22 cellular contexts compared by ENCODE assay signal in the genomic region with DNA sequence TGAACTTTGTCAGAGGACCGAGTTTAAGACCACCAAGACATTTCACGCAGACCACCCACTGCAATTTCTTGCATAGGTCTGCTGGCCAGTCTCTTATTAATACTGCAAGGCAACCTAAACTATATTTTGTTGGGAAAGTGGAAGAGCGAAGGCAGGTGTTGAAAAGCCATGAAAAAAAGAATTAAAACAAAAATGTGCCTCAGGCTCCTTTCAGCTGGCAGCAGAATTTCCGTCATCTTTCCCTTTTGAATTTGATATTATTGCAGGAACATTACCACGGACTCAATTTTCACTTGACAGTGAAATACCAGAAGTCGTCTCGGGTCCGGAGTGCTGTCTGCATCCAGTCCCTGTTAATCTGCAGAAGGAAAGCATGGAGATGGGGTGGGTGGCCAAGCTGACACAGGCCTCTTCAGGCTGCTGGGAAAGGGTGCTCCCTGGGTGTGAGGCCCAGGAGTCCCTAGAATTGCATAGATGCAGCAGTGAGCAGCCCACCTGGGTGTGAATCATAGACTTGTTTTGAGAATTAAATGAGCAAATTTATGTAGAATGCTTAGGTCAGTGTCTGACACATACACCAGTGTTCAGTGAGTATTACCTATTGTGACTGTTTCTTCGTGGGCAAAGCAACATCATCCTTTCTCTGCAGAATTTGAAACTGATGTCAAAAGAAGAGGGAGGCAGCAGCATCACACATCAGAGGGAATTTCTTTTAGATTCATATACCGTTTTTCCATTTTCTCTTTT.
A peak's percentile ranks its signal among the peaks of the same experiment; 100 is the strongest.
DNase-seq lines count a peak whose midpoint lies in the region; ATAC-seq, FAIRE-seq and TF ChIP-seq lines count a peak whose summit lies in the region.
"Had no signal": no experiment of that assay in that cellular context is flagged by ENCODE, and none has a peak within 500 bp of the region (broad histone marks: within the 10 kb centered on the region; RNA-seq: fewer than 3 reads in every experiment).

No MANE protein-coding gene starts in this region.

- H4K20me1 ChIP-seq in K562 (replicated peaks; ENCODE audit: control insufficient read depth, insufficient read depth, low read length): no peaks in the 10 kb centered on the region

- no peaks in the 10 kb centered on the region for H3K9me3 ChIP-seq in cardiac muscle cell (ENCODE audit: low read depth)
- no peaks in the 10 kb centered on the region for H3K9me3 ChIP-seq in right atrium auricular region
- H3K9me3 ChIP-seq in K562 (replicated peaks; ENCODE audit: control insufficient read depth, insufficient read depth, low read depth, low read length): no peaks in the 10 kb centered on the region
- H3K9me3 ChIP-seq in uterus: no peaks in the 10 kb centered on the region
- H3K9me3 ChIP-seq: lower lobe of right lung, MG63 had no signal

- peaks cover 5% of the 10 kb centered on the region for H3K36me3 Mint-ChIP-seq in mesothelial cell of epicardium

- H3K4me3 ChIP-seq in cardiac muscle cell: no peak overlapping the region
- H3K4me3 ChIP-seq in right atrium auricular region: no peak overlapping the region
- H3K4me3 ChIP-seq in K562: no peak overlapping the region
- no peak overlapping the region for H3K4me3 ChIP-seq in uterus
- H3K4me3 ChIP-seq: lower lobe of right lung, MG63 had no signal

- peak overlapping the region; percentile 64; the same call in 1 of the 2 replicates for H2AFZ ChIP-seq in K562 (ENCODE audit: low read depth, low read length)

- no peak overlapping the region for H3K4me3 Mint-ChIP-seq in mesothelial cell of epicardium

- no peak overlapping the region for H3K4me2 ChIP-seq in K562 (ENCODE audit: insufficient read depth, low read length)

- 24% methylated on average over 10 of the region's 10 CpGs for WGBS in K562 (ENCODE audit: insufficient coverage, low coverage, missing lambda C conversion rate)

- FAIRE-seq in K562 (lab: Jason Lieb, UNC) (no peak), GM19239 (lab: Jason Lieb, UNC) (no peak)
- FAIRE-seq: endometrium, kidney, TTC549 had no signal

- H3K79me2 ChIP-seq in K562 (ENCODE audit: control insufficient read depth, insufficient read depth, low read length): no peaks in the 10 kb centered on the region

- H3K27me3 ChIP-seq in cardiac muscle cell (no peaks in the 10 kb centered on the region), right atrium auricular region (no peaks in the 10 kb centered on the region), K562 (ENCODE audit: control insufficient read depth in 2 of 2, insufficient read depth in 2 of 2, low read length in 2 of 2) (no peaks in the 10 kb centered on the region), uterus (no peaks in the 10 kb centered on the region)
- H3K27me3 ChIP-seq: MG63 had no signal

- peak overlapping the region; percentile 85 for H3K27ac Mint-ChIP-seq in mesothelial cell of epicardium
- H3K27ac Mint-ChIP-seq: progenitor cell of endocrine pancreas had no signal

- TF ChIP-seq RAD21 in K562 (CRISPR knock-in tag; conservative IDR thresholded peaks at IDR 0.05 in 1 of 2, IDR thresholded peaks at IDR 0.05 in 1 of 2): no peak

- ATAC-seq in K562: no peak

- no peaks in the 10 kb centered on the region for H3K27me3 Mint-ChIP-seq in mesothelial cell of epicardium (ENCODE audit: low read depth)
- H3K27me3 Mint-ChIP-seq: progenitor cell of endocrine pancreas had no signal

- DNase-seq in cardiac muscle cell (ENCODE audit: low read depth in 1 of 2, low spot score in 1 of 2): no peak
- no peak for DNase-seq in right atrium auricular region (ENCODE audit: low spot score)
- no peak for DNase-seq in K562 (ENCODE audit: extremely low read depth in 1 of 4, low spot score in 3 of 4)
- DNase-seq in mesothelial cell of epicardium (ENCODE audit: low spot score in 2 of 2, unreplicated experiment in 2 of 2): no peak
- no peak for DNase-seq in uterus
- no peak for DNase-seq in NCI-H128 (lab: John Stamatoyannopoulos, UW; ENCODE audit: unreplicated experiment)
- no peak for DNase-seq in GM19239 (ENCODE audit: insufficient read length, low spot score)
- DNase-seq in activated CD4-positive, alpha-beta T cell treated with anti-CD3 and anti-CD28 coated beads, Interleukin-2, amount 50 U/mL, for 1 hour: no peak
- DNase-seq: activated CD4-positive, alpha-beta T cell treated with anti-CD3 and anti-CD28 coated beads for 1 hour; activated naive CD4-positive, alpha-beta T cell; cortex of kidney; GDM1; kidney; lower lobe of right lung; MG63; NCI-H1436 treated with DMSO at 0.1 percent for 48 hours; NCI-H446 treated with DMSO at 0.1 percent for 48 hours; SIG-M5; stimulated activated CD8-positive, alpha-beta memory T cell treated with anti-CD3 and anti-CD28 coated beads, Interleukin-4, amount 100 ng/mL, for 48 hours had no signal

- intact Hi-C loops in K562 (cut with micrococcal nuclease) (no loop called here), uterus (cut with DNase I; ENCODE audit: low total_unique reads) (no loop called here)

- POLR2A ChIA-PET in K562 (lab: Yijun Ruan, JAX): no interaction called here

- H3K36me3 ChIP-seq in cardiac muscle cell (no peaks in the 10 kb centered on the region), right atrium auricular region (no peaks in the 10 kb centered on the region), K562 (ENCODE audit: control insufficient read depth, insufficient read depth, low read length) (no peaks in the 10 kb centered on the region), uterus (no peaks in the 10 kb centered on the region)
- H3K36me3 ChIP-seq: lower lobe of right lung, MG63 had no signal

- CTCF ChIA-PET in K562 (lab: Yijun Ruan, JAX; ENCODE audit: low intra/inter-chr PET ratio): no interaction called here

- no peaks in the 10 kb centered on the region for H3K9me3 Mint-ChIP-seq in mesothelial cell of epicardium

- TF ChIP-seq CTCF in cardiac muscle cell (IDR thresholded peaks at IDR 0.05; ENCODE audit: low read depth, low read length): no peak
- no peak for TF ChIP-seq CTCF in right atrium auricular region (IDR thresholded peaks at IDR 0.05)
- no peak for TF ChIP-seq CTCF in K562 (IDR thresholded peaks at IDR 0.05 in 2 of 3, conservative IDR thresholded peaks at IDR 0.05 in 1 of 3; ENCODE audit: insufficient read depth in 2 of 3, low read depth in 1 of 3, low read length in 3 of 3)
- no peak for TF ChIP-seq CTCF in mesothelial cell of epicardium (IDR thresholded peaks at IDR 0.05; ENCODE audit: unreplicated experiment)
- no peak for TF ChIP-seq CTCF in uterus (IDR thresholded peaks at IDR 0.05)

- peaks cover 96% of the 10 kb centered on the region for H3K4me1 ChIP-seq in cardiac muscle cell (ENCODE audit: low read depth)
- H3K4me1 ChIP-seq in right atrium auricular region: peaks cover 0 to 76% of the 10 kb centered on the region in 2 donors
- H3K4me1 ChIP-seq in K562 (replicated peaks in 1 of 2; ENCODE audit: control insufficient read depth in 2 of 2, insufficient read depth in 2 of 2, low read length in 2 of 2): peaks cover 16 to 40% of the 10 kb centered on the region in 2 experiments; a peak in 3 of 5 replicates
- H3K4me1 ChIP-seq in uterus: peaks cover 8 to 25% of the 10 kb centered on the region in 2 donors

- BruUV-seq in K562 (replicated peaks; lab: Mats Ljungman, UMichigan): no TSS peak

- H3K9ac ChIP-seq in K562 (ENCODE audit: insufficient read depth in 1 of 2, low read depth in 2 of 2, low read length in 2 of 2): no peak overlapping the region

- TF ChIP-seq EP300 in K562 (IDR thresholded peaks at IDR 0.05; ENCODE audit: low read length): no peak

- peak overlapping the region; percentile 89 for H3K27ac ChIP-seq in cardiac muscle cell
- H3K27ac ChIP-seq in right atrium auricular region: peak overlapping the region in 1 of 2 donors; percentile 76
- no peak overlapping the region for H3K27ac ChIP-seq in K562 (ENCODE audit: extremely low read depth, low read depth, low read length)
- H3K27ac ChIP-seq in uterus: peak overlapping the region; percentile 85 to 92
- H3K27ac ChIP-seq: lower lobe of right lung had no signal

- no peaks in the 10 kb centered on the region for H3K9me1 ChIP-seq in K562 (ENCODE audit: control insufficient read depth, insufficient read depth, low read length)

- TF ChIP-seq POLR2A in K562 (conservative IDR thresholded peaks at IDR 0.05) (no peak), uterus (IDR thresholded peaks at IDR 0.05) (no peak)

- in situ Hi-C loops in K562 (cut with MboI): no loop called here

- H3K4me1 Mint-ChIP-seq in mesothelial cell of epicardium: peaks cover 88% of the 10 kb centered on the region

TF ChIP-seq in K562, 482 proteins besides CTCF, POLR2A, EP300 and RAD21:
- TF ChIP-seq RB1 (IDR thresholded peaks at IDR 0.05; ENCODE audit: low read depth): no peak
- TF ChIP-seq, protein P1, sequence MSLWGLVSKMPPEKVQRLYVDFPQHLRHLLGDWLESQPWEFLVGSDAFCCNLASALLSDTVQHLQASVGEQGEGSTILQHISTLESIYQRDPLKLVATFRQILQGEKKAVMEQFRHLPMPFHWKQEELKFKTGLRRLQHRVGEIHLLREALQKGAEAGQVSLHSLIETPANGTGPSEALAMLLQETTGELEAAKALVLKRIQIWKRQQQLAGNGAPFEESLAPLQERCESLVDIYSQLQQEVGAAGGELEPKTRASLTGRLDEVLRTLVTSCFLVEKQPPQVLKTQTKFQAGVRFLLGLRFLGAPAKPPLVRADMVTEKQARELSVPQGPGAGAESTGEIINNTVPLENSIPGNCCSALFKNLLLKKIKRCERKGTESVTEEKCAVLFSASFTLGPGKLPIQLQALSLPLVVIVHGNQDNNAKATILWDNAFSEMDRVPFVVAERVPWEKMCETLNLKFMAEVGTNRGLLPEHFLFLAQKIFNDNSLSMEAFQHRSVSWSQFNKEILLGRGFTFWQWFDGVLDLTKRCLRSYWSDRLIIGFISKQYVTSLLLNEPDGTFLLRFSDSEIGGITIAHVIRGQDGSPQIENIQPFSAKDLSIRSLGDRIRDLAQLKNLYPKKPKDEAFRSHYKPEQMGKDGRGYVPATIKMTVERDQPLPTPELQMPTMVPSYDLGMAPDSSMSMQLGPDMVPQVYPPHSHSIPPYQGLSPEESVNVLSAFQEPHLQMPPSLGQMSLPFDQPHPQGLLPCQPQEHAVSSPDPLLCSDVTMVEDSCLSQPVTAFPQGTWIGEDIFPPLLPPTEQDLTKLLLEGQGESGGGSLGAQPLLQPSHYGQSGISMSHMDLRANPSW (CRISPR knock-in tag; IDR thresholded peaks at IDR 0.05): no peak
- no peak for TF ChIP-seq PCBP2 (IDR thresholded peaks at IDR 0.05; ENCODE audit: low read depth, low read length, poor library complexity, severe bottlenecking)
- no peak for TF ChIP-seq PHB (CRISPR knock-in tag; IDR thresholded peaks at IDR 0.05)
- no peak for TF ChIP-seq GATAD2B (IDR thresholded peaks at IDR 0.05; ENCODE audit: borderline replicate concordance)
